Comparison of ENCODE assay signal across 1 cellular context in the genomic region with DNA sequence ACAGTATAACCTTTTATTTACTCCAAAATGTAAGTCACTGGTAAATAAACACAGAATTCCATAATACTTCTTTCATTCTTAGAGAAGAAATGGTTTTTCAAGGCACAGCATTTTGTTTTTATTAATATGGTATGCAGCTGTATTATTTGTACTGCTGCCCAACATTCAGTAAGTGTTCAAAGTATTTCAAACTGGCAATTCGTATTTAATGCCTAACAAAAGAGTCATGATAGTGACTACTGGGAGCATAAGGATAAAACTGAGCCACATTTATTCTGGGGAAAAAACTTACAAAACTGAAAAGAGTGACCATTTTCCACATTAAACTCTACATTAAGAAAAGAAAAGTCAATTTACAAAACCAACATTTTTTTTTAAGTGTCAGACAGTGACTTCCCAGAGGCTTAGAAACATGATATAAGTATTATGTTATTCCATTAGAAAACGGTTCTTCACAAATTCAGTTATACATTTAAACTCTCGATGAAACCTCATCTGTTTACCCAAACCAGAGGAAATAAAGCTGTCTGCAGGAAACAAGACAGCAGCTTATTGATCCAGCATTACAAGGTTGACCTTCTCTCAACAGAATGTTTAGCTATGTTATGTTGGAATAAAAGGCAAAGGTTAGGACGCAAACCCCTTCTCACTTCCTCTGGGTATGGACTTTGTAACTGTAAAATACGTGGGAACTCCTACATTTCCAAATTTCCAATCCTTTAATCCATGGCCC.
A peak's percentile ranks its signal among the peaks of the same experiment; 100 is the strongest.
TF ChIP-seq lines count a peak whose summit lies in the region.

No MANE protein-coding gene starts in this region.

TF ChIP-seq in HepG2, 621 proteins besides CTCF, POLR2A, EP300 and RAD21 (continues in another document):
- TF ChIP-seq ZNF709 (CRISPR knock-in tag; IDR thresholded peaks at IDR 0.05) (no peak), KDM2A (CRISPR knock-in tag; IDR thresholded peaks at IDR 0.05; ENCODE audit: borderline replicate concordance, low read depth) (no peak), GPN1 (CRISPR knock-in tag; IDR thresholded peaks at IDR 0.05; ENCODE audit: borderline replicate concordance) (no peak), PTBP1 (IDR thresholded peaks at IDR 0.05; ENCODE audit: low read depth, low read length, poor library complexity, severe bottlenecking) (no peak), RELA (CRISPR knock-in tag; IDR thresholded peaks at IDR 0.05) (peak; percentile 93), ZNF235 (CRISPR knock-in tag; IDR thresholded peaks at IDR 0.05; ENCODE audit: borderline replicate concordance) (no peak), GFI1 (CRISPR knock-in tag; IDR thresholded peaks at IDR 0.05; ENCODE audit: borderline replicate concordance) (peak; percentile 92), ZNF232 (CRISPR knock-in tag; IDR thresholded peaks at IDR 0.05; ENCODE audit: borderline replicate concordance) (no peak), ZIK1 (CRISPR knock-in tag; IDR thresholded peaks at IDR 0.05; ENCODE audit: borderline replicate concordance, low read depth) (peak; percentile 41; the same call in 1 of the 2 replicates), SAFB2 (CRISPR knock-in tag; IDR thresholded peaks at IDR 0.05; ENCODE audit: borderline replicate concordance, low read depth) (no peak; the same call in 1 of the 2 replicates), MIER3 (CRISPR knock-in tag; IDR thresholded peaks at IDR 0.05; ENCODE audit: borderline replicate concordance) (peak; percentile 98), ZMAT3 (CRISPR knock-in tag; conservative IDR thresholded peaks at IDR 0.05) (0 out of 2 replicates have a peak, but pooled peaks have one; percentile 41), ATF1 (CRISPR knock-in tag; IDR thresholded peaks at IDR 0.05) (peak; percentile 72), PHF20 (CRISPR knock-in tag; IDR thresholded peaks at IDR 0.05) (no peak), ZNF724P (CRISPR knock-in tag; IDR thresholded peaks at IDR 0.05; ENCODE audit: borderline replicate concordance) (no peak), ZNF567 (CRISPR knock-in tag; IDR thresholded peaks at IDR 0.05; ENCODE audit: borderline replicate concordance) (no peak), JDP2 (CRISPR knock-in tag; IDR thresholded peaks at IDR 0.05; ENCODE audit: borderline replicate concordance) (no peak), SOX5 (CRISPR knock-in tag; IDR thresholded peaks at IDR 0.05; ENCODE audit: borderline replicate concordance) (peak; percentile 97), NFKBIZ (CRISPR knock-in tag; IDR thresholded peaks at IDR 0.05) (peak; percentile 86; the same call in 1 of the 2 replicates), ZNF564 (CRISPR knock-in tag; IDR thresholded peaks at IDR 0.05) (peak; percentile 63; the same call in 1 of the 2 replicates), ZNF839 (CRISPR knock-in tag; IDR thresholded peaks at IDR 0.05; ENCODE audit: borderline replicate concordance) (no peak), ZNF773 (CRISPR knock-in tag; IDR thresholded peaks at IDR 0.05; ENCODE audit: borderline replicate concordance) (no peak)
- TF ChIP-seq, protein P1, sequence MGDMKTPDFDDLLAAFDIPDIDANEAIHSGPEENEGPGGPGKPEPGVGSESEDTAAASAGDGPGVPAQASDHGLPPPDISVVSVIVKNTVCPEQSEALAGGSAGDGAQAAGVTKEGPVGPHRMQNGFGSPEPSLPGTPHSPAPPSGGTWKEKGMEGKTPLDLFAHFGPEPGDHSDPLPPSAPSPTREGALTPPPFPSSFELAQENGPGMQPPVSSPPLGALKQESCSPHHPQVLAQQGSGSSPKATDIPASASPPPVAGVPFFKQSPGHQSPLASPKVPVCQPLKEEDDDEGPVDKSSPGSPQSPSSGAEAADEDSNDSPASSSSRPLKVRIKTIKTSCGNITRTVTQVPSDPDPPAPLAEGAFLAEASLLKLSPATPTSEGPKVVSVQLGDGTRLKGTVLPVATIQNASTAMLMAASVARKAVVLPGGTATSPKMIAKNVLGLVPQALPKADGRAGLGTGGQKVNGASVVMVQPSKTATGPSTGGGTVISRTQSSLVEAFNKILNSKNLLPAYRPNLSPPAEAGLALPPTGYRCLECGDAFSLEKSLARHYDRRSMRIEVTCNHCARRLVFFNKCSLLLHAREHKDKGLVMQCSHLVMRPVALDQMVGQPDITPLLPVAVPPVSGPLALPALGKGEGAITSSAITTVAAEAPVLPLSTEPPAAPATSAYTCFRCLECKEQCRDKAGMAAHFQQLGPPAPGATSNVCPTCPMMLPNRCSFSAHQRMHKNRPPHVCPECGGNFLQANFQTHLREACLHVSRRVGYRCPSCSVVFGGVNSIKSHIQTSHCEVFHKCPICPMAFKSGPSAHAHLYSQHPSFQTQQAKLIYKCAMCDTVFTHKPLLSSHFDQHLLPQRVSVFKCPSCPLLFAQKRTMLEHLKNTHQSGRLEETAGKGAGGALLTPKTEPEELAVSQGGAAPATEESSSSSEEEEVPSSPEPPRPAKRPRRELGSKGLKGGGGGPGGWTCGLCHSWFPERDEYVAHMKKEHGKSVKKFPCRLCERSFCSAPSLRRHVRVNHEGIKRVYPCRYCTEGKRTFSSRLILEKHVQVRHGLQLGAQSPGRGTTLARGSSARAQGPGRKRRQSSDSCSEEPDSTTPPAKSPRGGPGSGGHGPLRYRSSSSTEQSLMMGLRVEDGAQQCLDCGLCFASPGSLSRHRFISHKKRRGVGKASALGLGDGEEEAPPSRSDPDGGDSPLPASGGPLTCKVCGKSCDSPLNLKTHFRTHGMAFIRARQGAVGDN (CRISPR knock-in tag; IDR thresholded peaks at IDR 0.05): no peak
- TF ChIP-seq, protein P2, sequence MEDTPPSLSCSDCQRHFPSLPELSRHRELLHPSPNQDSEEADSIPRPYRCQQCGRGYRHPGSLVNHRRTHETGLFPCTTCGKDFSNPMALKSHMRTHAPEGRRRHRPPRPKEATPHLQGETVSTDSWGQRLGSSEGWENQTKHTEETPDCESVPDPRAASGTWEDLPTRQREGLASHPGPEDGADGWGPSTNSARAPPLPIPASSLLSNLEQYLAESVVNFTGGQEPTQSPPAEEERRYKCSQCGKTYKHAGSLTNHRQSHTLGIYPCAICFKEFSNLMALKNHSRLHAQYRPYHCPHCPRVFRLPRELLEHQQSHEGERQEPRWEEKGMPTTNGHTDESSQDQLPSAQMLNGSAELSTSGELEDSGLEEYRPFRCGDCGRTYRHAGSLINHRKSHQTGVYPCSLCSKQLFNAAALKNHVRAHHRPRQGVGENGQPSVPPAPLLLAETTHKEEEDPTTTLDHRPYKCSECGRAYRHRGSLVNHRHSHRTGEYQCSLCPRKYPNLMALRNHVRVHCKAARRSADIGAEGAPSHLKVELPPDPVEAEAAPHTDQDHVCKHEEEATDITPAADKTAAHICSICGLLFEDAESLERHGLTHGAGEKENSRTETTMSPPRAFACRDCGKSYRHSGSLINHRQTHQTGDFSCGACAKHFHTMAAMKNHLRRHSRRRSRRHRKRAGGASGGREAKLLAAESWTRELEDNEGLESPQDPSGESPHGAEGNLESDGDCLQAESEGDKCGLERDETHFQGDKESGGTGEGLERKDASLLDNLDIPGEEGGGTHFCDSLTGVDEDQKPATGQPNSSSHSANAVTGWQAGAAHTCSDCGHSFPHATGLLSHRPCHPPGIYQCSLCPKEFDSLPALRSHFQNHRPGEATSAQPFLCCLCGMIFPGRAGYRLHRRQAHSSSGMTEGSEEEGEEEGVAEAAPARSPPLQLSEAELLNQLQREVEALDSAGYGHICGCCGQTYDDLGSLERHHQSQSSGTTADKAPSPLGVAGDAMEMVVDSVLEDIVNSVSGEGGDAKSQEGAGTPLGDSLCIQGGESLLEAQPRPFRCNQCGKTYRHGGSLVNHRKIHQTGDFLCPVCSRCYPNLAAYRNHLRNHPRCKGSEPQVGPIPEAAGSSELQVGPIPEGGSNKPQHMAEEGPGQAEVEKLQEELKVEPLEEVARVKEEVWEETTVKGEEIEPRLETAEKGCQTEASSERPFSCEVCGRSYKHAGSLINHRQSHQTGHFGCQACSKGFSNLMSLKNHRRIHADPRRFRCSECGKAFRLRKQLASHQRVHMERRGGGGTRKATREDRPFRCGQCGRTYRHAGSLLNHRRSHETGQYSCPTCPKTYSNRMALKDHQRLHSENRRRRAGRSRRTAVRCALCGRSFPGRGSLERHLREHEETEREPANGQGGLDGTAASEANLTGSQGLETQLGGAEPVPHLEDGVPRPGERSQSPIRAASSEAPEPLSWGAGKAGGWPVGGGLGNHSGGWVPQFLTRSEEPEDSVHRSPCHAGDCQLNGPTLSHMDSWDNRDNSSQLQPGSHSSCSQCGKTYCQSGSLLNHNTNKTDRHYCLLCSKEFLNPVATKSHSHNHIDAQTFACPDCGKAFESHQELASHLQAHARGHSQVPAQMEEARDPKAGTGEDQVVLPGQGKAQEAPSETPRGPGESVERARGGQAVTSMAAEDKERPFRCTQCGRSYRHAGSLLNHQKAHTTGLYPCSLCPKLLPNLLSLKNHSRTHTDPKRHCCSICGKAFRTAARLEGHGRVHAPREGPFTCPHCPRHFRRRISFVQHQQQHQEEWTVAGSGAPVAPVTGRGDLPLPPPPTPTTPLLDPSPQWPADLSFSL (CRISPR knock-in tag; IDR thresholded peaks at IDR 0.05): no peak; the same call in 1 of the 2 replicates
- TF ChIP-seq, protein P3, sequence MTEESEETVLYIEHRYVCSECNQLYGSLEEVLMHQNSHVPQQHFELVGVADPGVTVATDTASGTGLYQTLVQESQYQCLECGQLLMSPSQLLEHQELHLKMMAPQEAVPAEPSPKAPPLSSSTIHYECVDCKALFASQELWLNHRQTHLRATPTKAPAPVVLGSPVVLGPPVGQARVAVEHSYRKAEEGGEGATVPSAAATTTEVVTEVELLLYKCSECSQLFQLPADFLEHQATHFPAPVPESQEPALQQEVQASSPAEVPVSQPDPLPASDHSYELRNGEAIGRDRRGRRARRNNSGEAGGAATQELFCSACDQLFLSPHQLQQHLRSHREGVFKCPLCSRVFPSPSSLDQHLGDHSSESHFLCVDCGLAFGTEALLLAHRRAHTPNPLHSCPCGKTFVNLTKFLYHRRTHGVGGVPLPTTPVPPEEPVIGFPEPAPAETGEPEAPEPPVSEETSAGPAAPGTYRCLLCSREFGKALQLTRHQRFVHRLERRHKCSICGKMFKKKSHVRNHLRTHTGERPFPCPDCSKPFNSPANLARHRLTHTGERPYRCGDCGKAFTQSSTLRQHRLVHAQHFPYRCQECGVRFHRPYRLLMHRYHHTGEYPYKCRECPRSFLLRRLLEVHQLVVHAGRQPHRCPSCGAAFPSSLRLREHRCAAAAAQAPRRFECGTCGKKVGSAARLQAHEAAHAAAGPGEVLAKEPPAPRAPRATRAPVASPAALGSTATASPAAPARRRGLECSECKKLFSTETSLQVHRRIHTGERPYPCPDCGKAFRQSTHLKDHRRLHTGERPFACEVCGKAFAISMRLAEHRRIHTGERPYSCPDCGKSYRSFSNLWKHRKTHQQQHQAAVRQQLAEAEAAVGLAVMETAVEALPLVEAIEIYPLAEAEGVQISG (CRISPR knock-in tag; IDR thresholded peaks at IDR 0.05): peak; percentile 27; the same call in 1 of the 2 replicates
- TF ChIP-seq, protein P4, sequence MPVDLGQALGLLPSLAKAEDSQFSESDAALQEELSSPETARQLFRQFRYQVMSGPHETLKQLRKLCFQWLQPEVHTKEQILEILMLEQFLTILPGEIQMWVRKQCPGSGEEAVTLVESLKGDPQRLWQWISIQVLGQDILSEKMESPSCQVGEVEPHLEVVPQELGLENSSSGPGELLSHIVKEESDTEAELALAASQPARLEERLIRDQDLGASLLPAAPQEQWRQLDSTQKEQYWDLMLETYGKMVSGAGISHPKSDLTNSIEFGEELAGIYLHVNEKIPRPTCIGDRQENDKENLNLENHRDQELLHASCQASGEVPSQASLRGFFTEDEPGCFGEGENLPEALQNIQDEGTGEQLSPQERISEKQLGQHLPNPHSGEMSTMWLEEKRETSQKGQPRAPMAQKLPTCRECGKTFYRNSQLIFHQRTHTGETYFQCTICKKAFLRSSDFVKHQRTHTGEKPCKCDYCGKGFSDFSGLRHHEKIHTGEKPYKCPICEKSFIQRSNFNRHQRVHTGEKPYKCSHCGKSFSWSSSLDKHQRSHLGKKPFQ (CRISPR knock-in tag; IDR thresholded peaks at IDR 0.05; ENCODE audit: insufficient replicate concordance): no peak
- TF ChIP-seq, protein P5, sequence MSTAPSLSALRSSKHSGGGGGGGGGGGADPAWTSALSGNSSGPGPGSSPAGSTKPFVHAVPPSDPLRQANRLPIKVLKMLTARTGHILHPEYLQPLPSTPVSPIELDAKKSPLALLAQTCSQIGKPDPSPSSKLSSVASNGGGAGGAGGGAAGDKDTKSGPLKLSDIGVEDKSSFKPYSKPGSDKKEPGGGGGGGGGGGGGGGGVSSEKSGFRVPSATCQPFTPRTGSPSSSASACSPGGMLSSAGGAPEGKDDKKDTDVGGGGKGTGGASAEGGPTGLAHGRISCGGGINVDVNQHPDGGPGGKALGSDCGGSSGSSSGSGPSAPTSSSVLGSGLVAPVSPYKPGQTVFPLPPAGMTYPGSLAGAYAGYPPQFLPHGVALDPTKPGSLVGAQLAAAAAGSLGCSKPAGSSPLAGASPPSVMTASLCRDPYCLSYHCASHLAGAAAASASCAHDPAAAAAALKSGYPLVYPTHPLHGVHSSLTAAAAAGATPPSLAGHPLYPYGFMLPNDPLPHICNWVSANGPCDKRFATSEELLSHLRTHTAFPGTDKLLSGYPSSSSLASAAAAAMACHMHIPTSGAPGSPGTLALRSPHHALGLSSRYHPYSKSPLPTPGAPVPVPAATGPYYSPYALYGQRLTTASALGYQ (CRISPR knock-in tag; IDR thresholded peaks at IDR 0.05): peak; percentile 91; the same call in 1 of the 2 replicates
- TF ChIP-seq, protein P6, sequence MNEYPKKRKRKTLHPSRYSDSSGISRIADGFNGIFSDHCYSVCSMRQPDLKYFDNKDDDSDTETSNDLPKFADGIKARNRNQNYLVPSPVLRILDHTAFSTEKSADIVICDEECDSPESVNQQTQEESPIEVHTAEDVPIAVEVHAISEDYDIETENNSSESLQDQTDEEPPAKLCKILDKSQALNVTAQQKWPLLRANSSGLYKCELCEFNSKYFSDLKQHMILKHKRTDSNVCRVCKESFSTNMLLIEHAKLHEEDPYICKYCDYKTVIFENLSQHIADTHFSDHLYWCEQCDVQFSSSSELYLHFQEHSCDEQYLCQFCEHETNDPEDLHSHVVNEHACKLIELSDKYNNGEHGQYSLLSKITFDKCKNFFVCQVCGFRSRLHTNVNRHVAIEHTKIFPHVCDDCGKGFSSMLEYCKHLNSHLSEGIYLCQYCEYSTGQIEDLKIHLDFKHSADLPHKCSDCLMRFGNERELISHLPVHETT (CRISPR knock-in tag; conservative IDR thresholded peaks at IDR 0.05): peak; percentile 73; the same call in 1 of the 2 replicates
